Comparison of ENCODE assay signal across 21 cellular contexts in the genomic region with DNA sequence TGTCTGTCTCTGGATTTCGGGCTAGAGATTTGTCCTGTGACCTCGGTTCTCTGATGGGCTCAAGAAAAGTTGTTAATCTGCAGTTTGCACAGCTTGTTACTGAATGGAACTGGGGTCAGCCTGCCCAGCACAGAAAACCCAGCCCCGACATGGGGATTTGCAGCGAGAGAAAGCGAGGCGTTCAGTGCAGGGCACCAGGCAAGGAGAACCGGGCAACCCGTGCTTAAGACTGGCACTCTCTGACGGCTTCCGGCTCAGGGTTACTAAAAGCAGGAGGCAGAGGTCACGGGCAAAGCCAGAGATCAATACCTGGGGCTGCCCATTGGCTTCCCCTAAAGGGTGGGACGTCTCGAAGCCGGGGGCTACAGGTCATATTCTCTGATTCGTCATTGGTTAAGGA.
"Had no signal": no experiment of that assay in that cellular context is flagged by ENCODE, and none has a peak within 500 bp of the region (broad histone marks: within the 10 kb centered on the region; RNA-seq: fewer than 3 reads in every experiment).

No MANE protein-coding gene starts in this region.

- H3K27ac ChIP-seq: left lung, VCaP had no signal

- H3K36me3 ChIP-seq: left lung, prostate gland, transverse colon had no signal

- H3K4me1 Mint-ChIP-seq: activated CD4-positive, alpha-beta T cell treated with anti-CD3 and anti-CD28 coated beads, Interleukin-2, amount 10 ng/mL, durations not matched to agents 7 days and 5 days; activated CD8-positive, alpha-beta memory T cell treated with anti-CD3 and anti-CD28 coated beads, Interleukin-2, amount 10 ng/mL, durations not matched to agents 7 days and 5 days; activated naive CD4-positive, alpha-beta T cell treated with anti-CD3 and anti-CD28 coated beads, Interleukin-2, amount 10 ng/mL, durations not matched to agents 7 days and 5 days; T-cell had no signal

- H3K4me3 Mint-ChIP-seq: activated CD4-positive, alpha-beta T cell treated with anti-CD3 and anti-CD28 coated beads, Interleukin-2, amount 10 ng/mL, durations not matched to agents 7 days and 5 days; activated CD8-positive, alpha-beta memory T cell treated with anti-CD3 and anti-CD28 coated beads, Interleukin-2, amount 10 ng/mL, durations not matched to agents 7 days and 5 days; activated CD8-positive, alpha-beta T cell treated with anti-CD3 and anti-CD28 coated beads for 36 hours; activated naive CD4-positive, alpha-beta T cell treated with anti-CD3 and anti-CD28 coated beads, Interleukin-2, amount 10 ng/mL, durations not matched to agents 7 days and 5 days; T-cell; T-helper 2 cell treated with Interferon-gamma antibody and Interleukin-4, amounts not matched to agents 5 μg/mL and 100 μg/mL, for 36 hours had no signal

- H3K4me1 ChIP-seq: prostate gland had no signal

- ATAC-seq: activated CD8-positive, alpha-beta memory T cell treated with anti-CD3 and anti-CD28 coated beads, Interleukin-2, amount 10 ng/mL, durations not matched to agents 7 days and 5 days; activated CD8-positive, alpha-beta T cell treated with anti-CD3 and anti-CD28 coated beads for 36 hours; left lung; stimulated activated naive CD8-positive, alpha-beta T cell treated with anti-CD3 and anti-CD28 coated beads, Interleukin-15, Interleukin-2, amounts not matched to agents 100 U/mL and 50 U/mL, for 24 hours; T-cell had no signal

- H3K9me3 Mint-ChIP-seq: activated CD8-positive, alpha-beta T cell treated with anti-CD3 and anti-CD28 coated beads for 36 hours; activated naive CD4-positive, alpha-beta T cell treated with anti-CD3 and anti-CD28 coated beads, Interleukin-2, amount 10 ng/mL, durations not matched to agents 7 days and 5 days; T-cell; T-helper 2 cell treated with Interferon-gamma antibody and Interleukin-4, amounts not matched to agents 5 μg/mL and 100 μg/mL, for 36 hours had no signal

- H3K4me3 ChIP-seq: left lung, prostate gland, transverse colon had no signal

- DNase-seq: activated CD4-positive, alpha-beta T cell treated with anti-CD3 and anti-CD28 coated beads, Interleukin-2, amount 10 ng/mL, durations not matched to agents 7 days and 5 days; activated CD4-positive, CD25-positive, alpha-beta regulatory T cell treated with anti-CD3 and anti-CD28 coated beads, Interleukin-2, amount 50 U/mL, for 72 hours; activated CD8-positive, alpha-beta memory T cell treated with anti-CD3 and anti-CD28 coated beads, Interleukin-2, amount 10 ng/mL, durations not matched to agents 7 days and 5 days; activated CD8-positive, alpha-beta T cell treated with anti-CD3 and anti-CD28 coated beads for 36 hours; activated effector memory CD4-positive, alpha-beta T cell treated with anti-CD3 and anti-CD28 coated beads, Interleukin-2, amount 50 U/mL, for 16 hours; activated naive CD4-positive, alpha-beta T cell treated with anti-CD3 and anti-CD28 coated beads, Interleukin-2, amount 10 ng/mL, durations not matched to agents 7 days and 5 days; activated T-cell treated with anti-CD3 and anti-CD28 coated beads for 4 hours; amygdala; effector CD4-positive, alpha-beta T cell; kidney glomerular epithelial cell; midbrain; stimulated activated CD4-positive, alpha-beta T cell treated with anti-CD3 and anti-CD28 coated beads, Interleukin-12 subunit alpha, Interleukin-12 subunit beta, amount 100 ng/mL, for 4 hours; stimulated activated CD4-positive, alpha-beta T cell treated with anti-CD3 and anti-CD28 coated beads, Interleukin-4, amount 100 ng/mL, for 4 hours; stimulated activated naive CD8-positive, alpha-beta T cell treated with anti-CD3 and anti-CD28 coated beads, Interleukin-15, Interleukin-2, amounts not matched to agents 100 U/mL and 50 U/mL, for 24 hours; substantia nigra; T-cell; transverse colon had no signal

- H3K9me3 ChIP-seq: left lung, prostate gland, transverse colon had no signal

- H3K27me3 ChIP-seq: transverse colon had no signal

- H3K27ac Mint-ChIP-seq: activated CD4-positive, alpha-beta T cell treated with anti-CD3 and anti-CD28 coated beads, Interleukin-2, amount 10 ng/mL, durations not matched to agents 7 days and 5 days; activated CD8-positive, alpha-beta memory T cell treated with anti-CD3 and anti-CD28 coated beads, Interleukin-2, amount 10 ng/mL, durations not matched to agents 7 days and 5 days; activated CD8-positive, alpha-beta T cell treated with anti-CD3 and anti-CD28 coated beads for 36 hours; activated naive CD4-positive, alpha-beta T cell treated with anti-CD3 and anti-CD28 coated beads, Interleukin-2, amount 10 ng/mL, durations not matched to agents 7 days and 5 days; T-cell; T-helper 2 cell treated with Interferon-gamma antibody and Interleukin-4, amounts not matched to agents 5 μg/mL and 100 μg/mL, for 36 hours had no signal

- H3K36me3 Mint-ChIP-seq: activated CD8-positive, alpha-beta memory T cell treated with anti-CD3 and anti-CD28 coated beads, Interleukin-2, amount 10 ng/mL, durations not matched to agents 7 days and 5 days; activated naive CD4-positive, alpha-beta T cell treated with anti-CD3 and anti-CD28 coated beads, Interleukin-2, amount 10 ng/mL, durations not matched to agents 7 days and 5 days; T-cell had no signal
